ENCODE assay signal across 1 cellular context in genomic region chr16:5088086-5088790, GRCh38.
TF ChIP-seq lines count a peak whose summit lies in the region.

No MANE protein-coding gene starts in this region.

TF ChIP-seq in K562, 482 proteins besides CTCF, POLR2A, EP300 and RAD21:
- 0 out of 2 replicates have a peak, but pooled peaks have one; percentile 38 for TF ChIP-seq POLR2G (IDR thresholded peaks at IDR 0.05; ENCODE audit: low read depth, low read length)
TF ChIP-seq in K562: peak in this region for 1; not testable (repeated sequence) for 481.
